Comparison of ENCODE assay signal across 24 cellular contexts in genomic region chr13:98945863-98946605, GRCh38. TPM values are rescaled to one million over a fixed set of nuclear protein-coding genes. Genes with fewer than 3 reads are reported as not detected.
DNase-seq lines count a peak whose midpoint lies in the region; ATAC-seq and TF ChIP-seq lines count a peak whose summit lies in the region.
"Had no signal": no experiment of that assay in that cellular context is flagged by ENCODE, and none has a peak within 500 bp of the region (broad histone marks: within the 10 kb centered on the region; RNA-seq: fewer than 3 reads in every experiment).

No MANE protein-coding gene starts in this region.

- no peaks in the 10 kb centered on the region for H3K27me3 ChIP-seq in naive thymus-derived CD4-positive, alpha-beta T cell (ENCODE audit: control insufficient read depth in 2 of 2, insufficient read depth in 2 of 2, low read length in 2 of 2)
- no peaks in the 10 kb centered on the region for H3K27me3 ChIP-seq in aorta (ENCODE audit: control insufficient read depth in 1 of 2, insufficient read depth in 2 of 2, low read length in 1 of 2)
- no peaks in the 10 kb centered on the region for H3K27me3 ChIP-seq in uterus
- H3K27me3 ChIP-seq: BE2C, breast epithelium, transverse colon had no signal

- CTCF ChIA-PET in naive thymus-derived CD4-positive, alpha-beta T cell (lab: Charles Lee): no interaction called here
- CTCF ChIA-PET in T-cell (lab: Charles Lee): interaction anchor here in 1 of 2 donors (0.5 kb wide), 1 partner anchor 1058 kb away, joined by 8 read pairs; no protein-coding TSS in a partner anchor

- peak overlapping the region; percentile 36 for H3K27ac Mint-ChIP-seq in activated naive CD4-positive, alpha-beta T cell treated with anti-CD3 and anti-CD28 coated beads, Interleukin-2, amount 50 U/mL, for 24 hours
- peak overlapping the region in 1 of 2 donors; percentile 33 for H3K27ac Mint-ChIP-seq in activated naive CD4-positive, alpha-beta T cell treated with anti-CD3 and anti-CD28 coated beads, Interleukin-2, amount 50 U/mL, for 72 hours
- H3K27ac Mint-ChIP-seq in chondrocyte (ENCODE audit: unreplicated experiment) (peak overlapping the region; percentile 66), T-cell (no peak overlapping the region)
- H3K27ac Mint-ChIP-seq in naive thymus-derived CD4-positive, alpha-beta T cell: peak overlapping the region in 8 of 9 donors; percentile 5 to 84 (median 56)
- H3K27ac Mint-ChIP-seq: activated naive CD8-positive, alpha-beta T cell treated with anti-CD3 and anti-CD28 coated beads, Interleukin-2, amount 50 U/mL, for 24 hours; dendritic cell treated with granulocyte-macrophage colony-stimulating factor and Interleukin-4, amounts not matched to agents 40 ng/mL and 50 ng/mL, for 4 days; IgD-negative memory B cell; memory B cell had no signal

- peaks cover 0 to 2% (median 0%) of the 10 kb centered on the region in 3 experiments for H3K36me3 ChIP-seq in naive thymus-derived CD4-positive, alpha-beta T cell (ENCODE audit: control insufficient read depth in 2 of 3, insufficient read depth in 3 of 3, low read length in 3 of 3)
- peaks cover 0 to 2% of the 10 kb centered on the region in 2 donors for H3K36me3 ChIP-seq in aorta (ENCODE audit: control insufficient read depth in 1 of 2, insufficient read depth in 2 of 2, low read length in 1 of 2)
- H3K36me3 ChIP-seq in uterus: no peaks in the 10 kb centered on the region
- H3K36me3 ChIP-seq: BE2C, breast epithelium, transverse colon had no signal

- ATAC-seq in activated naive CD4-positive, alpha-beta T cell treated with anti-CD3 and anti-CD28 coated beads, Interleukin-2, amount 50 U/mL, for 72 hours: no peak
- no peak for ATAC-seq in naive thymus-derived CD4-positive, alpha-beta T cell
- peak; percentile 22 for ATAC-seq in aorta (ENCODE audit: low FRiP score)
- ATAC-seq in GM21526 (IDR thresholded peaks at IDR 0.05; ENCODE audit: low FRiP score, unreplicated experiment): no peak
- ATAC-seq in T-cell (replicated peaks in 1 of 4): no peak
- ATAC-seq: activated naive CD8-positive, alpha-beta T cell treated with anti-CD3 and anti-CD28 coated beads, Interleukin-2, amount 50 U/mL, for 24 hours had no signal

- H3K27ac ChIP-seq in naive thymus-derived CD4-positive, alpha-beta T cell (ENCODE audit: low read depth, low read length): no peak overlapping the region
- H3K27ac ChIP-seq in aorta (ENCODE audit: low read depth in 1 of 2, low read length in 2 of 2) (no peak overlapping the region), uterus (no peak overlapping the region)
- H3K27ac ChIP-seq: transverse colon had no signal

- H3K4me3 Mint-ChIP-seq in activated naive CD4-positive, alpha-beta T cell treated with anti-CD3 and anti-CD28 coated beads, Interleukin-2, amount 50 U/mL, for 24 hours: no peak overlapping the region
- H3K4me3 Mint-ChIP-seq in chondrocyte (ENCODE audit: unreplicated experiment) (no peak overlapping the region), T-cell (no peak overlapping the region)
- H3K4me3 Mint-ChIP-seq in naive thymus-derived CD4-positive, alpha-beta T cell: no peak overlapping the region
- H3K4me3 Mint-ChIP-seq: activated naive CD8-positive, alpha-beta T cell treated with anti-CD3 and anti-CD28 coated beads, Interleukin-2, amount 50 U/mL, for 24 hours; activated T-helper 1 cell treated with anti-CD3 and anti-CD28 coated beads, Interleukin-12 subunit alpha, Interleukin-12 subunit beta, Interleukin-2, Interleukin-4 antibody, amounts not matched to agents 30 ng/mL and 10 ng/mL and 1 ng/mL, durations not matched to agents 14 hours and 24 hours and 36 hours; dendritic cell treated with granulocyte-macrophage colony-stimulating factor and Interleukin-4, amounts not matched to agents 40 ng/mL and 50 ng/mL, for 4 days; memory B cell; nephron had no signal

- H3K9me3 Mint-ChIP-seq in activated naive CD4-positive, alpha-beta T cell treated with anti-CD3 and anti-CD28 coated beads, Interleukin-2, amount 50 U/mL, for 24 hours: no peaks in the 10 kb centered on the region
- no peaks in the 10 kb centered on the region for H3K9me3 Mint-ChIP-seq in activated naive CD4-positive, alpha-beta T cell treated with anti-CD3 and anti-CD28 coated beads, Interleukin-2, amount 50 U/mL, for 72 hours
- no peaks in the 10 kb centered on the region for H3K9me3 Mint-ChIP-seq in chondrocyte (ENCODE audit: low read depth)
- no peaks in the 10 kb centered on the region for H3K9me3 Mint-ChIP-seq in naive thymus-derived CD4-positive, alpha-beta T cell
- no peaks in the 10 kb centered on the region for H3K9me3 Mint-ChIP-seq in T-cell
- H3K9me3 Mint-ChIP-seq: activated naive CD8-positive, alpha-beta T cell treated with anti-CD3 and anti-CD28 coated beads, Interleukin-2, amount 50 U/mL, for 24 hours; activated T-helper 1 cell treated with anti-CD3 and anti-CD28 coated beads, Interleukin-12 subunit alpha, Interleukin-12 subunit beta, Interleukin-2, Interleukin-4 antibody, amounts not matched to agents 30 ng/mL and 10 ng/mL and 1 ng/mL, durations not matched to agents 14 hours and 24 hours and 36 hours; dendritic cell treated with granulocyte-macrophage colony-stimulating factor and Interleukin-4, amounts not matched to agents 40 ng/mL and 50 ng/mL, for 4 days; IgD-negative memory B cell; memory B cell; nephron had no signal

- H3K36me3 Mint-ChIP-seq in activated naive CD4-positive, alpha-beta T cell treated with anti-CD3 and anti-CD28 coated beads, Interleukin-2, amount 50 U/mL, for 24 hours: peaks cover 11% of the 10 kb centered on the region
- H3K36me3 Mint-ChIP-seq in activated naive CD4-positive, alpha-beta T cell treated with anti-CD3 and anti-CD28 coated beads, Interleukin-2, amount 50 U/mL, for 72 hours: peaks cover 5 to 10% of the 10 kb centered on the region in 2 donors
- H3K36me3 Mint-ChIP-seq in chondrocyte (ENCODE audit: low read depth): no peaks in the 10 kb centered on the region
- H3K36me3 Mint-ChIP-seq in naive thymus-derived CD4-positive, alpha-beta T cell: peaks cover 0 to 44% (median 19%) of the 10 kb centered on the region in 5 donors
- peaks cover 22% of the 10 kb centered on the region for H3K36me3 Mint-ChIP-seq in T-cell

- no peaks in the 10 kb centered on the region for H3K9me3 ChIP-seq in naive thymus-derived CD4-positive, alpha-beta T cell (ENCODE audit: control insufficient read depth in 2 of 3, low read length in 3 of 3)
- H3K9me3 ChIP-seq in aorta (ENCODE audit: control insufficient read depth, low read length) (no peaks in the 10 kb centered on the region), uterus (no peaks in the 10 kb centered on the region)
- H3K9me3 ChIP-seq: BE2C, breast epithelium, transverse colon had no signal

- DNase-seq in activated naive CD4-positive, alpha-beta T cell treated with anti-CD3 and anti-CD28 coated beads, Interleukin-2, amount 50 U/mL, for 72 hours (ENCODE audit: low spot score in 2 of 2): no peak
- no peak for DNase-seq in chondrocyte (ENCODE audit: low spot score)
- no peak for DNase-seq in naive thymus-derived CD4-positive, alpha-beta T cell
- DNase-seq in aorta: no peak
- DNase-seq in T-cell: no peak
- DNase-seq in uterus: no peak
- DNase-seq: activated naive CD8-positive, alpha-beta T cell treated with anti-CD3 and anti-CD28 coated beads, Interleukin-2, amount 50 U/mL, for 24 hours; BE2C; hippocampal formation; NCI-H1436 treated with DMSO at 0.1 percent for 48 hours; NCI-H2171; NCI-H526; Right ventricle myocardium superior; stimulated activated CD4-positive, alpha-beta T cell treated with anti-CD3 and anti-CD28 coated beads, Interleukin-1b, Interleukin-23, amount 100 ng/mL, for 48 hours; stimulated activated naive CD4-positive, alpha-beta T cell; transverse colon had no signal

- TF ChIP-seq CTCF in chondrocyte (IDR thresholded peaks at IDR 0.05) (no peak), uterus (IDR thresholded peaks at IDR 0.05) (no peak)

- TF ChIP-seq POLR2A in uterus (IDR thresholded peaks at IDR 0.05): no peak

- H3K4me1 ChIP-seq in naive thymus-derived CD4-positive, alpha-beta T cell (ENCODE audit: control insufficient read depth in 2 of 2, insufficient read depth in 2 of 2, low read length in 2 of 2): peaks cover 0 to 13% of the 10 kb centered on the region in 2 donors
- H3K4me1 ChIP-seq in aorta (ENCODE audit: control insufficient read depth in 1 of 2, insufficient read depth in 2 of 2, low read length in 2 of 2) (no peaks in the 10 kb centered on the region), uterus (no peaks in the 10 kb centered on the region)
- H3K4me1 ChIP-seq: BE2C, breast epithelium had no signal

- peaks cover 71% of the 10 kb centered on the region for H3K4me1 Mint-ChIP-seq in activated naive CD4-positive, alpha-beta T cell treated with anti-CD3 and anti-CD28 coated beads, Interleukin-2, amount 50 U/mL, for 24 hours
- H3K4me1 Mint-ChIP-seq in chondrocyte (ENCODE audit: low read depth) (peaks cover 26% of the 10 kb centered on the region), T-cell (peaks cover 50 to 59% (median 59%) of the 10 kb centered on the region in 3 donors)
- peaks cover 22 to 88% (median 67%) of the 10 kb centered on the region in 7 donors for H3K4me1 Mint-ChIP-seq in naive thymus-derived CD4-positive, alpha-beta T cell
- H3K4me1 Mint-ChIP-seq: memory B cell had no signal

- intact Hi-C loops in naive thymus-derived CD4-positive, alpha-beta T cell (cut with micrococcal nuclease): no loop called here
- intact Hi-C loops in aorta (cut with DNase I) (no loop called here), uterus (cut with DNase I; ENCODE audit: low total_unique reads) (no loop called here)

- 95% methylated on average over 9 of the region's 9 CpGs for WGBS in aorta, 2 donors

- POLR2A ChIA-PET in naive thymus-derived CD4-positive, alpha-beta T cell (lab: Charles Lee): interaction anchor here (0.6 kb wide), 1 partner anchor 355 kb away, joined by 4 read pairs; no protein-coding TSS in a partner anchor
- POLR2A ChIA-PET in T-cell (lab: Charles Lee): no interaction called here

- H3K4me3 ChIP-seq in naive thymus-derived CD4-positive, alpha-beta T cell (ENCODE audit: low read length): no peak overlapping the region
- H3K4me3 ChIP-seq in aorta (ENCODE audit: low read length in 2 of 2) (no peak overlapping the region), uterus (no peak overlapping the region)
- H3K4me3 ChIP-seq: breast epithelium, transverse colon had no signal

- no peaks in the 10 kb centered on the region for H3K27me3 Mint-ChIP-seq in activated naive CD4-positive, alpha-beta T cell treated with anti-CD3 and anti-CD28 coated beads, Interleukin-2, amount 50 U/mL, for 24 hours
- H3K27me3 Mint-ChIP-seq in chondrocyte (ENCODE audit: low read depth): no peaks in the 10 kb centered on the region
- no peaks in the 10 kb centered on the region for H3K27me3 Mint-ChIP-seq in naive thymus-derived CD4-positive, alpha-beta T cell
- no peaks in the 10 kb centered on the region for H3K27me3 Mint-ChIP-seq in T-cell
- H3K27me3 Mint-ChIP-seq: activated naive CD8-positive, alpha-beta T cell treated with anti-CD3 and anti-CD28 coated beads, Interleukin-2, amount 50 U/mL, for 24 hours; IgD-negative memory B cell; memory B cell had no signal

RNA-seq across cellular contexts. Expression of gene DOCK9, which starts 31.8 kb away (rescaled TPM):
- total RNA-seq in activated naive CD4-positive, alpha-beta T cell treated with anti-CD3 and anti-CD28 coated beads, Interleukin-2, amount 50 U/mL, for 72 hours: 10 to 100 TPM; 32.4 to 60.5 TPM
- 45.4 to 55.5 TPM (median 45.9 TPM) in 3 replicates for total RNA-seq in chondrocyte
- total RNA-seq in naive thymus-derived CD4-positive, alpha-beta T cell: 100 to 1,000 TPM in 4 of 5 experiments, 10 to 100 TPM in 1; 75.1 to 214 (median 128) TPM
- polyA plus RNA-seq in naive thymus-derived CD4-positive, alpha-beta T cell: 10 to 100 TPM; 22.2 to 40.2 TPM
- total RNA-seq in aorta: 100 to 1,000 TPM in 1 of 2 donors, 10 to 100 TPM in 1; 70.7 to 107 TPM
- 10 to 100 TPM in 1 of 2 donors, 1 to 10 TPM in 1; 9.1 to 17.0 TPM for polyA plus RNA-seq in aorta
- total RNA-seq in T-cell: 100 to 1,000 TPM in 4 of 5 donors, 10 to 100 TPM in 1; 96.2 to 170 (median 162) TPM
- 100 to 1,000 TPM in 3 of 4 donors, 10 to 100 TPM in 1; 79.1 to 197 (median 107) TPM for total RNA-seq in uterus

Comparison
In these comparisons a context has a peak if more than half of its experiments do, and no peak if none do; other contexts are left out.
1. H3K27ac Mint-ChIP-seq: peak in activated naive CD4-positive, alpha-beta T cell treated with anti-CD3 and anti-CD28 coated beads, Interleukin-2, amount 50 U/mL, for 24 hours (single experiment), chondrocyte (single experiment) and naive thymus-derived CD4-positive, alpha-beta T cell (8 of 9); none in T-cell (0 of 2).